ENCODE assay signal across 8 cellular contexts in genomic region chr16:89602273-89602951, GRCh38. TPM values are rescaled to one million over a fixed set of nuclear protein-coding genes. Genes with fewer than 3 reads are reported as not detected.
A peak's percentile ranks its signal among the peaks of the same experiment; 100 is the strongest.
DNase-seq lines count a peak whose midpoint lies in the region; ATAC-seq and TF ChIP-seq lines count a peak whose summit lies in the region.

No MANE protein-coding gene starts in this region.

- no peaks in the 10 kb centered on the region for H3K36me3 Mint-ChIP-seq in activated naive CD4-positive, alpha-beta T cell treated with anti-CD3 and anti-CD28 coated beads, Interleukin-2, amount 50 U/mL, for 24 hours
- no peaks in the 10 kb centered on the region for H3K36me3 Mint-ChIP-seq in immature natural killer cell

- no peak for TF ChIP-seq CTCF in left ventricle myocardium inferior (IDR thresholded peaks at IDR 0.05; ENCODE audit: borderline replicate concordance)

- peaks cover 12% of the 10 kb centered on the region for H3K4me1 Mint-ChIP-seq in activated naive CD4-positive, alpha-beta T cell treated with anti-CD3 and anti-CD28 coated beads, Interleukin-2, amount 50 U/mL, for 24 hours
- peaks cover 12 to 14% of the 10 kb centered on the region in 2 donors for H3K4me1 Mint-ChIP-seq in immature natural killer cell

- peak overlapping the region; percentile 8 for H3K27ac Mint-ChIP-seq in activated naive CD4-positive, alpha-beta T cell treated with anti-CD3 and anti-CD28 coated beads, Interleukin-2, amount 50 U/mL, for 24 hours
- H3K27ac Mint-ChIP-seq in immature natural killer cell = peak overlapping the region in 3 of 6 donors; percentile 54 to 71 (median 62)

- no peaks in the 10 kb centered on the region for H3K9me3 Mint-ChIP-seq in activated naive CD4-positive, alpha-beta T cell treated with anti-CD3 and anti-CD28 coated beads, Interleukin-2, amount 50 U/mL, for 24 hours
- H3K9me3 Mint-ChIP-seq in immature natural killer cell = no peaks in the 10 kb centered on the region

- H3K27me3 ChIP-seq in left ventricle myocardium inferior (ENCODE audit: low read depth) = peaks cover 46% of the 10 kb centered on the region

- H3K4me3 Mint-ChIP-seq in activated naive CD4-positive, alpha-beta T cell treated with anti-CD3 and anti-CD28 coated beads, Interleukin-2, amount 50 U/mL, for 24 hours = peak overlapping the region; percentile 36
- H3K4me3 Mint-ChIP-seq in immature natural killer cell = peak overlapping the region; percentile 4 to 57 (median 50)

- no peak for DNase-seq in left ventricle myocardium superior
- no peak for DNase-seq in left ventricle myocardium inferior
- peak; percentile 51 for DNase-seq in SKM-1 (lab: John Stamatoyannopoulos, UW; ENCODE audit: unreplicated experiment)
- peak; percentile 54 to 58 (median 58) for DNase-seq in immature natural killer cell
- DNase-seq in stimulated activated CD4-positive, alpha-beta T cell treated with anti-CD3 and anti-CD28 coated beads, Interleukin-4, amount 100 ng/mL, for 4 hours = peak; percentile 64 to 81
- no peak for DNase-seq in cerebellar cortex (ENCODE audit: low spot score)

- H3K9me3 ChIP-seq in left ventricle myocardium inferior (replicated peaks) = no peaks in the 10 kb centered on the region

- intact Hi-C loops in left ventricle myocardium superior (cut with micrococcal nuclease) (no loop called here), left ventricle myocardium inferior (cut with micrococcal nuclease) (no loop called here)

- ATAC-seq in left ventricle myocardium superior = peak; percentile 12
- ATAC-seq in HG02870 (IDR thresholded peaks at IDR 0.05; ENCODE audit: unreplicated experiment) = no peak

- peaks cover 9% of the 10 kb centered on the region for H3K4me1 ChIP-seq in left ventricle myocardium inferior

- no peaks in the 10 kb centered on the region for H3K27me3 Mint-ChIP-seq in activated naive CD4-positive, alpha-beta T cell treated with anti-CD3 and anti-CD28 coated beads, Interleukin-2, amount 50 U/mL, for 24 hours
- peaks cover 0 to 3% (median 0%) of the 10 kb centered on the region in 3 donors for H3K27me3 Mint-ChIP-seq in immature natural killer cell (ENCODE audit: low read depth in 3 of 3)

- H3K36me3 ChIP-seq in left ventricle myocardium inferior = no peaks in the 10 kb centered on the region

- H3K4me3 ChIP-seq in left ventricle myocardium inferior = no peak overlapping the region

- H3K27ac ChIP-seq in left ventricle myocardium inferior (replicated peaks) = no peak overlapping the region

RNA-seq across cellular contexts. Expression of gene DPEP1, which starts 11.0 kb away (rescaled TPM):
- not detected for total RNA-seq in left ventricle myocardium superior
- total RNA-seq in left ventricle myocardium inferior = not detected
- polyA plus RNA-seq in immature natural killer cell = not detected

RNA-seq across cellular contexts. Expression of gene CPNE7, which starts 26.9 kb away (rescaled TPM):
- total RNA-seq in left ventricle myocardium superior (not detected), left ventricle myocardium inferior (not detected)
- 1 to 10 TPM in 2 of 3 donors, not detected in 1; 1.9 to 5.1 TPM for polyA plus RNA-seq in immature natural killer cell

RNA-seq across cellular contexts. Expression of gene RPL13, which starts 41.9 kb away (rescaled TPM):
- total RNA-seq in left ventricle myocardium superior (1,029 TPM), left ventricle myocardium inferior (1,030 TPM)
- polyA plus RNA-seq in immature natural killer cell = 1,000 to 10,000 TPM; 1,461 to 3,229 (median 2,406) TPM

RNA-seq across cellular contexts. Expression of gene CHMP1A, which starts 55.1 kb away (rescaled TPM):
- 36.5 TPM for total RNA-seq in left ventricle myocardium superior
- total RNA-seq in left ventricle myocardium inferior = 37.3 TPM
- polyA plus RNA-seq in immature natural killer cell = 100 to 1,000 TPM; 102 to 111 (median 103) TPM

RNA-seq across cellular contexts. Expression of gene SPATA33, which starts 55.2 kb away (rescaled TPM):
- total RNA-seq in left ventricle myocardium superior (2.6 TPM), left ventricle myocardium inferior (3.6 TPM)
- 1 to 10 TPM; 1.8 to 6.8 (median 4.7) TPM for polyA plus RNA-seq in immature natural killer cell

Comparison
In these comparisons a context has a peak if more than half of its experiments do, and no peak if none do; other contexts are left out.
1. DNase-seq: peak in SKM-1 (single experiment), immature natural killer cell (3 of 3) and stimulated activated CD4-positive, alpha-beta T cell treated with anti-CD3 and anti-CD28 coated beads, Interleukin-4, amount 100 ng/mL, for 4 hours (2 of 2); none in left ventricle myocardium superior (single experiment), left ventricle myocardium inferior (single experiment) and cerebellar cortex (single experiment).